Comparison of ENCODE assay signal across 17 cellular contexts in genomic region chrX:64805683-64806082, GRCh38.
A peak's percentile ranks its signal among the peaks of the same experiment; 100 is the strongest.
DNase-seq lines count a peak whose midpoint lies in the region; ATAC-seq and TF ChIP-seq lines count a peak whose summit lies in the region.
"Had no signal": no experiment of that assay in that cellular context is flagged by ENCODE, and none has a peak within 500 bp of the region (broad histone marks: within the 10 kb centered on the region; RNA-seq: fewer than 3 reads in every experiment).

No MANE protein-coding gene starts in this region.

- H3K9ac ChIP-seq in PC-3 (ENCODE audit: low read length): no peak overlapping the region
- H3K9ac ChIP-seq: BLaER1 had no signal

- H3K4me3 ChIP-seq in PC-3 (ENCODE audit: low read length): no peak overlapping the region
- no peak overlapping the region for H3K4me3 ChIP-seq in fibroblast of mammary gland (ENCODE audit: control insufficient read depth, low read depth, low read length)
- H3K4me3 ChIP-seq in Peyer's patch: no peak overlapping the region
- H3K4me3 ChIP-seq: BLaER1, HAP-1 had no signal

- peak overlapping the region; percentile 4 for H3K27ac Mint-ChIP-seq in activated naive CD8-positive, alpha-beta T cell treated with anti-CD3 and anti-CD28 coated beads, Interleukin-2, amount 10 ng/mL, durations not matched to agents 7 days and 5 days
- H3K27ac Mint-ChIP-seq in activated naive CD8-positive, alpha-beta T cell treated with anti-CD3 and anti-CD28 coated beads for 36 hours: no peak overlapping the region
- H3K27ac Mint-ChIP-seq in activated T-helper 17 cell treated with anti-CD3 and anti-CD28 coated beads, Interleukin-2, amount 50 U/mL, for 72 hours: no peak overlapping the region
- H3K27ac Mint-ChIP-seq: CD14-positive monocyte; CD4-positive, alpha-beta memory T cell had no signal

- H3K79me2 ChIP-seq in PC-3 (ENCODE audit: low read length): no peaks in the 10 kb centered on the region

- TF ChIP-seq POLR2A in Peyer's patch (IDR thresholded peaks at IDR 0.05): no peak

- no peaks in the 10 kb centered on the region for H4K20me1 ChIP-seq in PC-3 (ENCODE audit: low read length)
- H4K20me1 ChIP-seq: BLaER1 had no signal

- no peaks in the 10 kb centered on the region for H3K9me3 ChIP-seq in PC-3 (ENCODE audit: low read length)
- H3K9me3 ChIP-seq in Peyer's patch: no peaks in the 10 kb centered on the region
- H3K9me3 ChIP-seq: HAP-1 had no signal

- CTCF ChIA-PET in PC-3 (lab: Charles Lee): no interaction called here

- H3F3A ChIP-seq in PC-3 (ENCODE audit: low read length, unreplicated experiment): no peaks in the 10 kb centered on the region

- H2AFZ ChIP-seq in PC-3 (ENCODE audit: low read length): no peak overlapping the region

- H3K27me3 ChIP-seq in PC-3 (ENCODE audit: low read length) (no peaks in the 10 kb centered on the region), Peyer's patch (no peaks in the 10 kb centered on the region)

- POLR2A ChIA-PET in activated naive CD8-positive, alpha-beta T cell treated with anti-CD3 and anti-CD28 coated beads, Interleukin-2, amount 10 ng/mL, durations not matched to agents 7 days and 5 days (lab: Charles Lee): no interaction called here
- POLR2A ChIA-PET in PC-3 (lab: Charles Lee; ENCODE audit: unreplicated experiment): no interaction called here

- H3K9me2 ChIP-seq in PC-3 (replicated peaks; ENCODE audit: low read length): no peaks in the 10 kb centered on the region

- peaks cover 3% of the 10 kb centered on the region for H3K4me1 Mint-ChIP-seq in activated naive CD8-positive, alpha-beta T cell treated with anti-CD3 and anti-CD28 coated beads, Interleukin-2, amount 10 ng/mL, durations not matched to agents 7 days and 5 days
- no peaks in the 10 kb centered on the region for H3K4me1 Mint-ChIP-seq in activated naive CD8-positive, alpha-beta T cell treated with anti-CD3 and anti-CD28 coated beads for 36 hours
- no peaks in the 10 kb centered on the region for H3K4me1 Mint-ChIP-seq in activated T-helper 17 cell treated with anti-CD3 and anti-CD28 coated beads, Interleukin-2, amount 50 U/mL, for 72 hours
- H3K4me1 Mint-ChIP-seq: CD14-positive monocyte had no signal

- H3K4me1 ChIP-seq in PC-3 (ENCODE audit: insufficient read depth, low read length): no peaks in the 10 kb centered on the region
- no peaks in the 10 kb centered on the region for H3K4me1 ChIP-seq in Peyer's patch
- H3K4me1 ChIP-seq: BLaER1, HAP-1 had no signal

- peaks cover 7% of the 10 kb centered on the region for H3K9me3 Mint-ChIP-seq in activated naive CD8-positive, alpha-beta T cell treated with anti-CD3 and anti-CD28 coated beads, Interleukin-2, amount 10 ng/mL, durations not matched to agents 7 days and 5 days
- peaks cover 8% of the 10 kb centered on the region for H3K9me3 Mint-ChIP-seq in activated naive CD8-positive, alpha-beta T cell treated with anti-CD3 and anti-CD28 coated beads for 36 hours
- peaks cover 13% of the 10 kb centered on the region for H3K9me3 Mint-ChIP-seq in activated T-helper 17 cell treated with anti-CD3 and anti-CD28 coated beads, Interleukin-2, amount 50 U/mL, for 72 hours

- no TSS peak for BruUV-seq in PC-3 (replicated peaks; lab: Mats Ljungman, UMichigan)

- H3K36me3 Mint-ChIP-seq in activated naive CD8-positive, alpha-beta T cell treated with anti-CD3 and anti-CD28 coated beads, Interleukin-2, amount 10 ng/mL, durations not matched to agents 7 days and 5 days: peaks cover 4% of the 10 kb centered on the region
- peaks cover 6% of the 10 kb centered on the region for H3K36me3 Mint-ChIP-seq in activated naive CD8-positive, alpha-beta T cell treated with anti-CD3 and anti-CD28 coated beads for 36 hours
- no peaks in the 10 kb centered on the region for H3K36me3 Mint-ChIP-seq in activated T-helper 17 cell treated with anti-CD3 and anti-CD28 coated beads, Interleukin-2, amount 50 U/mL, for 72 hours (ENCODE audit: low read depth)
- H3K36me3 Mint-ChIP-seq: CD14-positive monocyte had no signal

- H3K4me2 ChIP-seq in PC-3 (ENCODE audit: low read length): no peak overlapping the region
- H3K4me2 ChIP-seq: BLaER1 had no signal

- no peaks in the 10 kb centered on the region for H3K36me3 ChIP-seq in PC-3 (ENCODE audit: low read depth, low read length)
- no peaks in the 10 kb centered on the region for H3K36me3 ChIP-seq in Peyer's patch
- H3K36me3 ChIP-seq: BLaER1, HAP-1 had no signal

- H3K4me3 Mint-ChIP-seq in activated naive CD8-positive, alpha-beta T cell treated with anti-CD3 and anti-CD28 coated beads, Interleukin-2, amount 10 ng/mL, durations not matched to agents 7 days and 5 days: no peak overlapping the region
- H3K4me3 Mint-ChIP-seq in activated naive CD8-positive, alpha-beta T cell treated with anti-CD3 and anti-CD28 coated beads for 36 hours: no peak overlapping the region
- no peak overlapping the region for H3K4me3 Mint-ChIP-seq in activated T-helper 17 cell treated with anti-CD3 and anti-CD28 coated beads, Interleukin-2, amount 50 U/mL, for 72 hours
- H3K4me3 Mint-ChIP-seq: CD14-positive monocyte; CD4-positive, alpha-beta memory T cell had no signal

- H3K27ac ChIP-seq in PC-3 (ENCODE audit: low read length) (no peak overlapping the region), Peyer's patch (no peak overlapping the region)
- H3K27ac ChIP-seq: BLaER1 had no signal

- H3K27me3 Mint-ChIP-seq in activated naive CD8-positive, alpha-beta T cell treated with anti-CD3 and anti-CD28 coated beads, Interleukin-2, amount 10 ng/mL, durations not matched to agents 7 days and 5 days: no peaks in the 10 kb centered on the region
- H3K27me3 Mint-ChIP-seq in activated naive CD8-positive, alpha-beta T cell treated with anti-CD3 and anti-CD28 coated beads for 36 hours: no peaks in the 10 kb centered on the region
- H3K27me3 Mint-ChIP-seq in activated T-helper 17 cell treated with anti-CD3 and anti-CD28 coated beads, Interleukin-2, amount 50 U/mL, for 72 hours: no peaks in the 10 kb centered on the region
- H3K27me3 Mint-ChIP-seq: CD4-positive, alpha-beta memory T cell had no signal

- intact Hi-C loops in PC-3 (cut with micrococcal nuclease): no loop called here

- no peak for DNase-seq in activated naive CD8-positive, alpha-beta T cell treated with anti-CD3 and anti-CD28 coated beads, Interleukin-2, amount 10 ng/mL, durations not matched to agents 7 days and 5 days
- DNase-seq in activated naive CD8-positive, alpha-beta T cell treated with anti-CD3 and anti-CD28 coated beads for 36 hours: no peak
- DNase-seq in PC-3 (peak; percentile 43), fibroblast of mammary gland (ENCODE audit: low read depth) (peak; percentile 25), Peyer's patch (no peak), globus pallidus (ENCODE audit: low spot score) (no peak)
- DNase-seq: 8988T; CD4-positive, alpha-beta memory T cell; DMS153; DMS79; GF-D8; IMR-90 had no signal

- TF ChIP-seq CTCF in PC-3 (conservative IDR thresholded peaks at IDR 0.05; ENCODE audit: low read depth, low read length) (no peak), fibroblast of mammary gland (conservative IDR thresholded peaks at IDR 0.05; ENCODE audit: control insufficient read depth, insufficient read depth, low read depth, low read length) (no peak), Peyer's patch (IDR thresholded peaks at IDR 0.05) (no peak)

- no peak for ATAC-seq in activated naive CD8-positive, alpha-beta T cell treated with anti-CD3 and anti-CD28 coated beads, Interleukin-2, amount 10 ng/mL, durations not matched to agents 7 days and 5 days (ENCODE audit: low read depth)
- no peak; the same call in 1 of the 2 replicates for ATAC-seq in PC-3
- ATAC-seq in activated T-helper 17 cell treated with anti-CD3 and anti-CD28 coated beads, Interleukin-2, amount 50 U/mL, for 72 hours (replicated peaks): peak; percentile 37
- ATAC-seq in GM19328 (IDR thresholded peaks at IDR 0.05; ENCODE audit: unreplicated experiment): no peak

Comparison
In these comparisons a context has a peak if more than half of its experiments do, and no peak if none do; other contexts are left out.
1. DNase-seq: peak in PC-3 (single experiment) and fibroblast of mammary gland (single experiment); none in activated naive CD8-positive, alpha-beta T cell treated with anti-CD3 and anti-CD28 coated beads, Interleukin-2, amount 10 ng/mL, durations not matched to agents 7 days and 5 days (single experiment), activated naive CD8-positive, alpha-beta T cell treated with anti-CD3 and anti-CD28 coated beads for 36 hours (single experiment), Peyer's patch (0 of 3) and globus pallidus (single experiment).